In the genomic region with DNA sequence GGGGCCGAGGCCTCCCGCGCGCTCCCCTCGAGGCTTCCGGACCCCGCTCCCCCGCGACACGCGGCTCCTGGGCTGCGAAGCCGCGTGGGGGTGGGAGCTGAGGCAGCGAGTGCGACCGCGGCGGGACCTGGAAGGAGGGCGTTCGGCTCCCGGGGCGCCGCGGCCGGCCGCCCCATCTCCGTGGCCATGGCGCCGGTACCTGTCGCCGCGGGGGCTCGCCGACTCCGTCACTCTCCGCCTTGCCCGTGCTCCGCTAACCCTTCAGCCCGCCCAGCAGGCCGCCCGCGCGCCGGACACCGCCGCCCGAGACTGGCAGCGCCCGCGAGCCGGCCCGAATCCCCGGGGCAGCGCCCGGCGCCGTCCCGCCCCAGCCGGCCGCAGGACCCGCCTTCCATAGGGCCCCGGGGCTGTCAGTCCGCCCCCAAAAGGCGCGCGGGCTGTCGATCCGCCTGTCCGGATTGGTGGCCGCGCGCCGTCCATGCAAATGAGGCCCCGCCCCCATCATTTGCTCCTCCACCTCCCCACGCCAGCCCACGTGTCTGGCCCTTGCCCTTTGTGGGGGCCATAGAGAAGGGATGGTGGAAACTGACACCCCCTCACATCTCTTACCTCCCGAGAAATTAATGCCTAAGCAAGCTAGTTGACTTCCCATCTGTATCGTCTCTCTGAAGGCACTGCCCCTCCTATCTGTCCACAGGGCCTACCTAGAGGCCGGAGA, we compare ENCODE assay signal across 8 cellular contexts. TPM values are rescaled to one million over a fixed set of nuclear protein-coding genes. Genes with fewer than 3 reads are reported as not detected.
DNase-seq lines count a peak whose midpoint lies in the region; ATAC-seq and TF ChIP-seq lines count a peak whose summit lies in the region.

A gene (minus strand): TSS at position 311 of the 718 bp plus-strand sequence. CDS start 46,091 bp downstream, outside the sequence.

- no peak for TF ChIP-seq CTCF in left lung (IDR thresholded peaks at IDR 0.05)

- H3K9me3 ChIP-seq in left lung = no peaks in the 10 kb centered on the region

- DNase-seq in ACHN (peak; percentile 87), NCI-H446 treated with DMSO at 0.1 percent for 48 hours (lab: John Stamatoyannopoulos, UW) (peak; percentile 76), dedifferentiated amniotic fluid mesenchymal stem cell (ENCODE audit: extremely low spot score) (peak; percentile 73), left lung (peak; percentile 96 to 98)
- peak; percentile 82 for DNase-seq in activated CD4-positive, alpha-beta T cell treated with anti-CD3 and anti-CD28 coated beads, Interleukin-2, amount 50 U/mL, for 1 hour
- peak; percentile 88 for DNase-seq in stimulated activated CD4-positive, alpha-beta T cell treated with anti-CD3 and anti-CD28 coated beads, Interleukin-2, amount 100 ng/mL, for 48 hours

- H3K4me3 ChIP-seq in left lung = peak within 1 kb of the TSS; percentile 86 to 94

- in situ Hi-C loops in ACHN (cut with HindIII; ENCODE audit: low pct_ligation_motif_present, low pct_unique_long_range_greater_than_20kb, low sequenced_read_pairs) = no loop called here

- intact Hi-C loops in left lung (cut with DNase I) = loop anchor here in 1 of 2 donors (5.0 kb wide), 1 partner anchor 39 kb away; no protein-coding TSS in a partner anchor

- H3K27me3 ChIP-seq in left lung = no peaks in the 10 kb centered on the region

- peaks cover 0 to 10% of the 10 kb centered on the region in 2 donors for H3K36me3 ChIP-seq in left lung

- peak within 1 kb of the TSS; percentile 92 for H3K27ac ChIP-seq in left lung

- ATAC-seq in GM18858 (IDR thresholded peaks at IDR 0.05; ENCODE audit: unreplicated experiment) (peak; percentile 56), HG03066 (IDR thresholded peaks at IDR 0.05; ENCODE audit: low read depth, unreplicated experiment) (peak; percentile 83), left lung (peak; percentile 93)

- peaks cover 19 to 76% of the 10 kb centered on the region in 2 donors for H3K4me1 ChIP-seq in left lung

RNA-seq across cellular contexts. Expression of the gene that starts here (rescaled TPM):
- total RNA-seq in left lung = 100 to 1,000 TPM; 114 to 139 TPM

Comparison
In these comparisons a context has a peak if more than half of its experiments do, and no peak if none do; other contexts are left out.
1. Peak in every context shown above with its lines: DNase-seq, ATAC-seq, H3K4me3 ChIP-seq and H3K27ac ChIP-seq.